1 cellular context compared by ENCODE assay signal in genomic region chr1:6613361-6614018, GRCh38.
TF ChIP-seq lines count a peak whose summit lies in the region.

TSS of gene PHF13 (plus strand) at chr1:6613731. CDS start at chr1:6614067, 336 bp downstream.

TF ChIP-seq in HepG2, 621 proteins besides CTCF, POLR2A, EP300 and RAD21 (continued from another document and continues in another):
- TF ChIP-seq MNT (IDR thresholded peaks at IDR 0.05) (peak; percentile 63), ZNF724P (CRISPR knock-in tag; IDR thresholded peaks at IDR 0.05; ENCODE audit: borderline replicate concordance) (no peak), ZNF772 (CRISPR knock-in tag; IDR thresholded peaks at IDR 0.05) (peak; percentile 77; the same call in 1 of the 2 replicates), SMAD9 (CRISPR knock-in tag; IDR thresholded peaks at IDR 0.05) (no peak), E2F2 (CRISPR knock-in tag; IDR thresholded peaks at IDR 0.05; ENCODE audit: borderline replicate concordance) (0 out of 2 replicates have a peak, but pooled peaks have one; percentile 31), ZNF205 (CRISPR knock-in tag; IDR thresholded peaks at IDR 0.05) (0 out of 2 replicates have a peak, but pooled peaks have one; percentile 22), NFYB (CRISPR knock-in tag; IDR thresholded peaks at IDR 0.05) (peak; percentile 60), GMEB2 (CRISPR knock-in tag; IDR thresholded peaks at IDR 0.05; ENCODE audit: low read depth) (peak; percentile 78), ELF3 (CRISPR knock-in tag; IDR thresholded peaks at IDR 0.05) (peak; percentile 33; the same call in 1 of the 2 replicates), DMAP1 (CRISPR knock-in tag; IDR thresholded peaks at IDR 0.05) (no peak), SOX5 (CRISPR knock-in tag; IDR thresholded peaks at IDR 0.05; ENCODE audit: borderline replicate concordance) (0 out of 2 replicates have a peak, but pooled peaks have one; percentile 39), ZNF75D (CRISPR knock-in tag; IDR thresholded peaks at IDR 0.05; ENCODE audit: borderline replicate concordance) (no peak), KDM3A (CRISPR knock-in tag; IDR thresholded peaks at IDR 0.05; ENCODE audit: low read depth) (peak; percentile 54), GATAD1 (CRISPR knock-in tag; IDR thresholded peaks at IDR 0.05) (peak; percentile 72), NR2F6 (IDR thresholded peaks at IDR 0.05) (no peak), NR2F6 (CRISPR knock-in tag; IDR thresholded peaks at IDR 0.05) (0 out of 2 replicates have a peak, but pooled peaks have one; percentile 37), MEIS1 (CRISPR knock-in tag; IDR thresholded peaks at IDR 0.05; ENCODE audit: borderline replicate concordance) (0 out of 2 replicates have a peak, but pooled peaks have one; percentile 25), TBP (CRISPR knock-in tag; IDR thresholded peaks at IDR 0.05) (peak; percentile 88; the same call in 1 of the 2 replicates), PHF8 (CRISPR knock-in tag; IDR thresholded peaks at IDR 0.05) (peak; percentile 41), POGK (CRISPR knock-in tag; conservative IDR thresholded peaks at IDR 0.05) (peak; percentile 82), PPARG (CRISPR knock-in tag; conservative IDR thresholded peaks at IDR 0.05) (0 out of 2 replicates have a peak, but pooled peaks have one; percentile 22), HNRNPUL1 (IDR thresholded peaks at IDR 0.05; ENCODE audit: low read depth, low read length) (no peak), ARNT2 (CRISPR knock-in tag; IDR thresholded peaks at IDR 0.05; ENCODE audit: low read depth) (peak; percentile 41), ZNF142 (CRISPR knock-in tag; IDR thresholded peaks at IDR 0.05) (peak; percentile 62), ZNF614 (CRISPR knock-in tag; IDR thresholded peaks at IDR 0.05; ENCODE audit: borderline replicate concordance) (no peak; the same call in 1 of the 2 replicates), BATF2 (CRISPR knock-in tag; IDR thresholded peaks at IDR 0.05) (no peak), MXD4 (CRISPR knock-in tag; IDR thresholded peaks at IDR 0.05) (0 out of 2 replicates have a peak, but pooled peaks have one; percentile 29), ZBTB1 (CRISPR knock-in tag; IDR thresholded peaks at IDR 0.05; ENCODE audit: borderline replicate concordance) (no peak), ZNF777 (CRISPR knock-in tag; IDR thresholded peaks at IDR 0.05) (peak; percentile 43; the same call in 1 of the 2 replicates), ZNF574 (CRISPR knock-in tag; IDR thresholded peaks at IDR 0.05) (peak; percentile 94), IRF9 (CRISPR knock-in tag; IDR thresholded peaks at IDR 0.05; ENCODE audit: borderline replicate concordance) (no peak; the same call in 1 of the 2 replicates), TSC22D2 (CRISPR knock-in tag; IDR thresholded peaks at IDR 0.05; ENCODE audit: borderline replicate concordance) (0 out of 2 replicates have a peak, but pooled peaks have one; percentile 43), TAF1 (CRISPR knock-in tag; IDR thresholded peaks at IDR 0.05) (0 out of 2 replicates have a peak, but pooled peaks have one; percentile 24), NFKB2 (CRISPR knock-in tag; IDR thresholded peaks at IDR 0.05; ENCODE audit: borderline replicate concordance) (no peak), MAX (IDR thresholded peaks at IDR 0.05) (peak; percentile 30; the same call in 1 of the 2 replicates), SRSF1 (optimal IDR thresholded peaks at IDR 0.05; ENCODE audit: low read depth, low read length) (no peak), PRPF4 (IDR thresholded peaks at IDR 0.05; ENCODE audit: low read depth, low read length, poor library complexity, severe bottlenecking) (peak; percentile 88), HOXA3 (CRISPR knock-in tag; IDR thresholded peaks at IDR 0.05) (peak; percentile 74), POLR2G (IDR thresholded peaks at IDR 0.05; ENCODE audit: low read depth, low read length) (peak; percentile 55), CREM (IDR thresholded peaks at IDR 0.05) (peak; percentile 91), CREM (CRISPR knock-in tag; IDR thresholded peaks at IDR 0.05) (no peak), SALL2 (CRISPR knock-in tag; IDR thresholded peaks at IDR 0.05) (peak; percentile 61; the same call in 1 of the 2 replicates), E2F5 (CRISPR knock-in tag; conservative IDR thresholded peaks at IDR 0.05) (peak; percentile 58), SP2 (CRISPR knock-in tag; IDR thresholded peaks at IDR 0.05) (peak; percentile 79)
